In the genomic region with DNA sequence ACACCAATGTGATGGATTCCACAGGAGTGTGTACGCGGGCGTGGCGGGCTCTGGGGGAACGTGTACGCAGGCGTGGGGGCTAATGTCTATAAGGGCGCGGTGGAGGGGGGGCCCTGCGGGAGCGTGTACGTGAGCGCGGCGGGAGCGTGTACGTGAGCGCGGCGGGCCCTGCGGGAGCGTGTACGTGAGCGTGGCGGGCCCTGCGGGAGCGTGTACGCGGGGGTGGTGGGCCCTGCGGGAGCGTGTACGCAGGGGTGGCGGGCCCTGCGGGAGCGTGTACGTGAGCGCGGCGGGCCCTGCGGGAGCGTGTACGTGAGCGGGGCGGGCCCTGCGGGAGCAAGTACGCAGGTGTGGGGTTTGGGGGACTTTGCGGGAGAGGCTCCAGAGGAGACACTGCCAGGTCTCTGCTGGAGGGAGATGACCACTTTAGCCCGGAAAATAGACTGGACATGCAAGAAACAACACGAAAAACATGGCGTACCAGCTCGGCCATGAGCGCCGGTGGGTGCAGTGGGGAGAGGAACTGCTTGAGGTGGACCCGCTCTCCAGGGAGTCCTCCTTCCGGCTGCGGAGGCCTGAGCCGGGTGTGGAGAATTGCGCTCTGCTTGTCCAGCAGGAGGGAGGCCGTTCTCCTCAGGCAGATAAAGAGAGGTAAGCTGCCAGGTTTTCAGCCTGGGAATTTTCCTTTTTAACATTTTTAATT, we compare ENCODE assay signal across 18 cellular contexts. TPM values are rescaled to one million over a fixed set of nuclear protein-coding genes. Genes with fewer than 3 reads are reported as not detected.
DNase-seq lines count a peak whose midpoint lies in the region; ATAC-seq, FAIRE-seq and TF ChIP-seq lines count a peak whose summit lies in the region.
"Had no signal": no experiment of that assay in that cellular context is flagged by ENCODE, and none has a peak within 500 bp of the region (broad histone marks: within the 10 kb centered on the region; RNA-seq: fewer than 3 reads in every experiment).

No MANE protein-coding gene starts in this region.

- no peaks in the 10 kb centered on the region for H3K36me3 Mint-ChIP-seq in osteocyte (ENCODE audit: unreplicated experiment)
- H3K36me3 Mint-ChIP-seq: CD4-positive, alpha-beta memory T cell had no signal

- H3K4me3 ChIP-seq in H1 (ENCODE audit: extremely low read depth in 1 of 4, insufficient read depth in 2 of 4, low read depth in 3 of 4, low read length in 4 of 4): no peak overlapping the region
- H3K4me3 ChIP-seq: A549, GM12878, GM23248 had no signal

- CTCF ChIA-PET in H1 (lab: Charles Lee; ENCODE audit: partially characterized antibody): interaction anchor here (0.6 to 1.1 kb wide), 4 partner anchors 9 to 340 kb away, joined by 3 to 4 read pairs (median 3); no protein-coding TSS in a partner anchor

- no peak overlapping the region for H3K27ac ChIP-seq in H1 (ENCODE audit: low read depth, low read length)
- H3K27ac ChIP-seq: A549, GM23248 had no signal

- H4K8ac ChIP-seq in H1 (ENCODE audit: extremely low read depth, insufficient read depth, low read length): no peak overlapping the region

- no peak overlapping the region for H3K56ac ChIP-seq in H1 (replicated peaks; ENCODE audit: insufficient read length, low read depth, low read length)

- no peak overlapping the region for H4K91ac ChIP-seq in H1 (replicated peaks; ENCODE audit: insufficient read length, low read length)

- no peaks in the 10 kb centered on the region for H3K23me2 ChIP-seq in H1 (ENCODE audit: low read depth, low read length)

- no peaks in the 10 kb centered on the region for H3K36me3 ChIP-seq in H1 (ENCODE audit: control insufficient read depth in 2 of 4, insufficient read depth in 4 of 4, low read length in 3 of 4)
- H3K36me3 ChIP-seq: BE2C had no signal

- peaks cover 16% of the 10 kb centered on the region for H3K27me3 Mint-ChIP-seq in stimulated activated naive CD8-positive, alpha-beta T cell treated with anti-CD3 and anti-CD28 coated beads, Interleukin-15, amount 100 ng/mL, for 72 hours
- H3K27me3 Mint-ChIP-seq in osteocyte (ENCODE audit: unreplicated experiment): peaks cover 3% of the 10 kb centered on the region
- H3K27me3 Mint-ChIP-seq: CD4-positive, alpha-beta memory T cell had no signal

- no peak overlapping the region for H2BK12ac ChIP-seq in H1 (ENCODE audit: low read depth, low read length)

- no peak overlapping the region for H3K23ac ChIP-seq in H1 (ENCODE audit: insufficient read length)

- H3K4me1 Mint-ChIP-seq in stimulated activated naive CD8-positive, alpha-beta T cell treated with anti-CD3 and anti-CD28 coated beads, Interleukin-15, amount 100 ng/mL, for 72 hours: no peaks in the 10 kb centered on the region
- H3K4me1 Mint-ChIP-seq in osteocyte (ENCODE audit: unreplicated experiment): peaks cover 17% of the 10 kb centered on the region
- H3K4me1 Mint-ChIP-seq: CD4-positive, alpha-beta memory T cell had no signal

- H4K20me1 ChIP-seq in H1 (replicated peaks in 1 of 2; ENCODE audit: control insufficient read depth in 1 of 2, insufficient read depth in 2 of 2, low read length in 2 of 2): no peaks in the 10 kb centered on the region

- FAIRE-seq in H1 (lab: Jason Lieb, UNC): no peak
- FAIRE-seq in urothelium cell line (lab: Jason Lieb, UNC): peak; percentile 84
- FAIRE-seq: A549, GM12878, GM18507 had no signal

- H3K4me1 ChIP-seq in H1 (replicated peaks in 1 of 4; ENCODE audit: control insufficient read depth in 3 of 4, insufficient read depth in 4 of 4, low read length in 3 of 4): peaks cover 0 to 6% (median 1%) of the 10 kb centered on the region in 4 experiments; a peak in 4 of 7 replicates
- H3K4me1 ChIP-seq: A549, BE2C had no signal

- H2BK120ac ChIP-seq in H1 (replicated peaks; ENCODE audit: low read depth, low read length): no peak overlapping the region

- TF ChIP-seq RAD21 in H1 (IDR thresholded peaks at IDR 0.05 in 1 of 2, conservative IDR thresholded peaks at IDR 0.05 in 1 of 2; ENCODE audit: low read depth in 2 of 2, low read length in 2 of 2): no peak

- TF ChIP-seq EP300 in H1 (IDR thresholded peaks at IDR 0.05; ENCODE audit: borderline replicate concordance in 1 of 2, low read depth in 2 of 2, low read length in 2 of 2): no peak

- no peak overlapping the region for H3K4me2 ChIP-seq in H1 (ENCODE audit: insufficient read depth in 1 of 2, low read depth in 2 of 2, low read length in 2 of 2)
- H3K4me2 ChIP-seq: A549 had no signal

- H3K27me3 ChIP-seq in H1 (replicated peaks in 1 of 4; ENCODE audit: control insufficient read depth in 3 of 4, extremely low read depth in 1 of 4, insufficient read depth in 3 of 4, low read length in 3 of 4): no peaks in the 10 kb centered on the region
- H3K27me3 ChIP-seq: BE2C had no signal

- peak; percentile 65 for ATAC-seq in stimulated activated naive CD8-positive, alpha-beta T cell treated with anti-CD3 and anti-CD28 coated beads, Interleukin-15, amount 100 ng/mL, for 72 hours
- no peak for ATAC-seq in stimulated activated naive CD8-positive, alpha-beta T cell treated with anti-CD3 and anti-CD28 coated beads, Interleukin-15, Interleukin-2, amounts not matched to agents 100 U/mL and 50 U/mL, for 24 hours
- ATAC-seq: A549, GM12878 had no signal

- H3K9me3 Mint-ChIP-seq in stimulated activated naive CD8-positive, alpha-beta T cell treated with anti-CD3 and anti-CD28 coated beads, Interleukin-15, amount 100 ng/mL, for 72 hours: no peaks in the 10 kb centered on the region
- no peaks in the 10 kb centered on the region for H3K9me3 Mint-ChIP-seq in osteocyte (ENCODE audit: unreplicated experiment)
- H3K9me3 Mint-ChIP-seq: CD4-positive, alpha-beta memory T cell; H9 had no signal

- no peak overlapping the region for H3K14ac ChIP-seq in H1 (ENCODE audit: insufficient read length)

- no peak overlapping the region for H2BK20ac ChIP-seq in H1 (ENCODE audit: low read length)

- TF ChIP-seq CTCF in H1 (IDR thresholded peaks at IDR 0.05; ENCODE audit: control extremely low read depth in 1 of 3, insufficient read depth in 1 of 3, low read depth in 1 of 3, low read length in 3 of 3): no peak
- TF ChIP-seq CTCF in osteocyte (IDR thresholded peaks at IDR 0.05): no peak

- no peak overlapping the region for H4K5ac ChIP-seq in H1 (ENCODE audit: insufficient read length, low read depth, low read length)

- no peak overlapping the region for H3K4ac ChIP-seq in H1 (replicated peaks; ENCODE audit: insufficient read length, low read depth, low read length)

- no peaks in the 10 kb centered on the region for H3K79me1 ChIP-seq in H1 (ENCODE audit: low read depth, low read length)

- no peaks in the 10 kb centered on the region for H3K79me2 ChIP-seq in H1 (ENCODE audit: control insufficient read depth in 1 of 2, insufficient read depth in 2 of 2, low read length in 2 of 2)

- 96% methylated on average over 31 of the region's 59 CpGs; no CpG with 5 or more reads in 1 of the 2 experiments for whole genome bisulfite sequencing in H1 (ENCODE audit: extremely low coverage in 1 of 2, insufficient coverage in 1 of 2, insufficient read length in 1 of 2, insufficient replicate concordance in 2 of 2, low coverage in 1 of 2, low lambda C conversion rate in 2 of 2, missing lambda C conversion rate in 1 of 2), 2 experiments

- H2BK5ac ChIP-seq in H1 (ENCODE audit: low read depth, low read length): no peak overlapping the region

- no peak overlapping the region for H2AFZ ChIP-seq in H1 (ENCODE audit: low read length)
- H2AFZ ChIP-seq: GM23248 had no signal

- H2BK15ac ChIP-seq in H1 (ENCODE audit: low read length): no peak overlapping the region

- H3K4me3 Mint-ChIP-seq in stimulated activated naive CD8-positive, alpha-beta T cell treated with anti-CD3 and anti-CD28 coated beads, Interleukin-15, amount 100 ng/mL, for 72 hours: no peak overlapping the region
- no peak overlapping the region for H3K4me3 Mint-ChIP-seq in osteocyte (ENCODE audit: unreplicated experiment)
- H3K4me3 Mint-ChIP-seq: CD4-positive, alpha-beta memory T cell; H9 had no signal

- TF ChIP-seq POLR2A in H1 (IDR thresholded peaks at IDR 0.05; ENCODE audit: control extremely low read depth in 1 of 2, low read depth in 2 of 2, low read length in 2 of 2): no peak

- no peak overlapping the region for H2AK5ac ChIP-seq in H1 (ENCODE audit: low read depth, low read length)

- H3K9ac ChIP-seq in H1 (replicated peaks in 1 of 4; ENCODE audit: extremely low read depth in 1 of 4, low read depth in 3 of 4, low read length in 3 of 4): no peak overlapping the region
- H3K9ac ChIP-seq: GM23248 had no signal

- POLR2A ChIA-PET in H1 (lab: Charles Lee; ENCODE audit: partially characterized antibody): no interaction called here

- no peaks in the 10 kb centered on the region for H3K9me3 ChIP-seq in H1 (ENCODE audit: insufficient read depth in 2 of 2, low read depth in 1 of 2, low read length in 1 of 2)
- H3K9me3 ChIP-seq: A549, BE2C had no signal

- no peak overlapping the region for H3K27ac Mint-ChIP-seq in stimulated activated naive CD8-positive, alpha-beta T cell treated with anti-CD3 and anti-CD28 coated beads, Interleukin-15, amount 100 ng/mL, for 72 hours
- H3K27ac Mint-ChIP-seq in osteocyte (ENCODE audit: unreplicated experiment): no peak overlapping the region
- H3K27ac Mint-ChIP-seq: CD4-positive, alpha-beta memory T cell; H9 had no signal

- H3K18ac ChIP-seq in H1 (ENCODE audit: extremely low read depth, low read length): no peak overlapping the region

- DNase-seq in stimulated activated naive CD8-positive, alpha-beta T cell treated with anti-CD3 and anti-CD28 coated beads, Interleukin-15, amount 100 ng/mL, for 72 hours: no peak
- DNase-seq in stimulated activated naive CD8-positive, alpha-beta T cell treated with anti-CD3 and anti-CD28 coated beads, Interleukin-15, Interleukin-2, amounts not matched to agents 100 U/mL and 50 U/mL, for 24 hours: no peak
- DNase-seq in H1 (ENCODE audit: low read depth in 1 of 2, low spot score in 2 of 2) (peak in 1 of 2 experiments; percentile 39), osteocyte (ENCODE audit: extremely low spot score, unreplicated experiment) (peak; percentile 76), urothelium cell line (ENCODE audit: low spot score) (peak; percentile 86), NCI-H1105 (lab: John Stamatoyannopoulos, UW) (no peak), NCI-H2227 treated with DMSO at 0.1 percent for 48 hours (lab: John Stamatoyannopoulos, UW) (no peak), superior temporal gyrus (ENCODE audit: extremely low spot score) (no peak)
- DNase-seq: BE2C; CD4-positive, alpha-beta memory T cell; DMS79; GM23248; H9 had no signal

TF ChIP-seq in H1, 55 proteins besides CTCF, POLR2A, EP300 and RAD21 (continues in another document):
- TF ChIP-seq GABPA (IDR thresholded peaks at IDR 0.05; ENCODE audit: borderline replicate concordance, insufficient read depth, low read length): no peak

RNA-seq across cellular contexts. Expression of gene SMOC2, which starts 27.8 kb away (rescaled TPM):
- total RNA-seq in H1 (2021; fragmentation: NEBNext Ultra II Directional; extraction: Animal tissue kit (Norgen Biotek cat#: 25700)): 7.7 and 9.0 TPM in 2 replicates
- 8.5 TPM in 2 replicates for polyA plus RNA-seq in H1 (2011; rRNA removed)
- 10.3 TPM for polyA plus RNA-seq in H1 (2011; cell fraction: cytosol; rRNA removed)
- 11.5 TPM for polyA plus RNA-seq in H1 (2011; cell fraction: nucleus; rRNA removed)
- polyA plus RNA-seq in H1 (2012, experiment 1 of 2): 8.3 to 10.1 TPM (median 9.4 TPM) in 4 replicates
- polyA plus RNA-seq in H1 (2012, experiment 2 of 2): 4.2 TPM
- polyA plus RNA-seq in H1 (2013, experiment 1 of 2): 2.2 TPM
- 2.6 TPM for polyA plus RNA-seq in H1 (2013, experiment 2 of 2)
- 5.0 and 6.4 TPM in 2 replicates for polyA minus RNA-seq in H1 (2011; rRNA and poly(A)+ RNA removed)
- 7.9 TPM for polyA minus RNA-seq in H1 (2011; cell fraction: cytosol; rRNA and poly(A)+ RNA removed)
- polyA minus RNA-seq in H1 (2011; cell fraction: nucleus; rRNA and poly(A)+ RNA removed): 7.6 TPM
- 11.5 and 11.6 TPM in 2 replicates for total RNA-seq in osteocyte
- total RNA-seq: CD4-positive, alpha-beta memory T cell; GM23248; HT-29 had no signal
- polyA plus RNA-seq: A549; AG04450; CD4-positive, alpha-beta memory T cell; GM23248 had no signal

Comparison
In these comparisons a context has a peak if more than half of its experiments do, and no peak if none do; other contexts are left out.
1. DNase-seq: peak in osteocyte (single experiment) and urothelium cell line (single experiment); none in stimulated activated naive CD8-positive, alpha-beta T cell treated with anti-CD3 and anti-CD28 coated beads, Interleukin-15, amount 100 ng/mL, for 72 hours (0 of 2), stimulated activated naive CD8-positive, alpha-beta T cell treated with anti-CD3 and anti-CD28 coated beads, Interleukin-15, Interleukin-2, amounts not matched to agents 100 U/mL and 50 U/mL, for 24 hours (single experiment), NCI-H1105 (single experiment), NCI-H2227 treated with DMSO at 0.1 percent for 48 hours (single experiment) and superior temporal gyrus (single experiment).